Comparison of ENCODE assay signal across 26 cellular contexts in genomic region chr10:5668429-5668828, GRCh38. TPM values are rescaled to one million over a fixed set of nuclear protein-coding genes. Genes with fewer than 3 reads are reported as not detected.
DNase-seq lines count a peak whose midpoint lies in the region; ATAC-seq and TF ChIP-seq lines count a peak whose summit lies in the region.
"Had no signal": no experiment of that assay in that cellular context is flagged by ENCODE, and none has a peak within 500 bp of the region (broad histone marks: within the 10 kb centered on the region; RNA-seq: fewer than 3 reads in every experiment).

No MANE protein-coding gene starts in this region.

- H3K9me3 ChIP-seq in right lobe of liver = no peaks in the 10 kb centered on the region
- H3K9me3 ChIP-seq: BE2C, Peyer's patch had no signal

- H3K27me3 Mint-ChIP-seq in brain (peaks cover 20% of the 10 kb centered on the region), T-cell (peaks cover 0 to 3% of the 10 kb centered on the region in 2 donors)
- peaks cover 0 to 10% (median 0%) of the 10 kb centered on the region in 5 donors for H3K27me3 Mint-ChIP-seq in naive thymus-derived CD8-positive, alpha-beta T cell

- no peaks in the 10 kb centered on the region for H3K27me3 ChIP-seq in right lobe of liver
- H3K27me3 ChIP-seq: BE2C, Peyer's patch had no signal

- TF ChIP-seq POLR2A in right lobe of liver (IDR thresholded peaks at IDR 0.05) = no peak

- ATAC-seq in right lobe of liver (peak; percentile 4 to 59 (median 52)), GM18861 (IDR thresholded peaks at IDR 0.05; ENCODE audit: unreplicated experiment) (no peak), T-cell (replicated peaks in 1 of 4) (no peak)
- ATAC-seq in naive thymus-derived CD8-positive, alpha-beta T cell = no peak
- ATAC-seq: GM23338 had no signal

- no peak overlapping the region for H3K27ac ChIP-seq in right lobe of liver
- H3K27ac ChIP-seq: Peyer's patch had no signal

- POLR2A ChIA-PET in naive thymus-derived CD8-positive, alpha-beta T cell (lab: Charles Lee) = no interaction called here
- POLR2A ChIA-PET in T-cell (lab: Charles Lee) = no interaction called here

- peaks cover 0 to 32% (median 14%) of the 10 kb centered on the region in 4 donors for H3K4me1 ChIP-seq in right lobe of liver
- H3K4me1 ChIP-seq: BE2C had no signal

- H3K36me3 ChIP-seq in right lobe of liver = no peaks in the 10 kb centered on the region
- H3K36me3 ChIP-seq: BE2C, Peyer's patch had no signal

- DNase-seq in DMS53 treated with DMSO at 0.1 percent for 48 hours (lab: John Stamatoyannopoulos, UW; ENCODE audit: unreplicated experiment) (peak; percentile 63), NCI-H69 (lab: John Stamatoyannopoulos, UW) (peak; percentile 24), right lobe of liver (no peak), NAMALWA (ENCODE audit: low spot score) (no peak), T-cell (no peak)
- DNase-seq in naive thymus-derived CD8-positive, alpha-beta T cell = no peak
- DNase-seq: BE2C, Calu3, H9, HFFc6, IMR-90, KG1, MM.1S, NCI-H1048, NCI-H1417 treated with DMSO at 0.1 percent for 48 hours, NCI-H187 treated with DMSO at 0.1 percent for 48 hours, NCI-H2171 treated with DMSO at 0.1 percent for 48 hours, NCI-H345, NCI-H510A treated with DMSO at 0.1 percent for 48 hours, NCI-H748 treated with DMSO at 0.1 percent for 48 hours, Peyer's patch, SHP77 treated with DMSO at 0.1 percent for 48 hours had no signal

- CTCF ChIA-PET in T-cell (lab: Charles Lee) = interaction anchor here in 1 of 2 donors (1.0 kb wide), 1 partner anchor 11 kb away, joined by 4 read pairs; no protein-coding TSS in a partner anchor

- intact Hi-C loops in right lobe of liver (cut with DNase I) = no loop called here

- 39% methylated on average over 3 of the region's 4 CpGs for WGBS in right lobe of liver (ENCODE audit: insufficient coverage, low coverage, low lambda C conversion rate, missing lambda C conversion rate)

- peaks cover 0 to 13% (median 4%) of the 10 kb centered on the region in 5 experiments for H3K9me3 Mint-ChIP-seq in brain
- H3K9me3 Mint-ChIP-seq in naive thymus-derived CD8-positive, alpha-beta T cell = peaks cover 0 to 9% (median 1%) of the 10 kb centered on the region in 9 donors
- peaks cover 0 to 8% (median 0%) of the 10 kb centered on the region in 3 donors for H3K9me3 Mint-ChIP-seq in T-cell
- H3K9me3 Mint-ChIP-seq: GM23338 had no signal

- TF ChIP-seq CTCF in brain (conservative IDR thresholded peaks at IDR 0.05) = no peak
- TF ChIP-seq CTCF in right lobe of liver (IDR thresholded peaks at IDR 0.05) = no peak

- H3K27ac Mint-ChIP-seq in brain (no peak overlapping the region), T-cell (no peak overlapping the region)
- no peak overlapping the region for H3K27ac Mint-ChIP-seq in naive thymus-derived CD8-positive, alpha-beta T cell
- H3K27ac Mint-ChIP-seq: CD14-positive monocyte, GM23338, H9, HFFc6 had no signal

- peak overlapping the region in 3 of 5 experiments; percentile 68 to 87 (median 72) for H3K4me3 Mint-ChIP-seq in brain
- H3K4me3 Mint-ChIP-seq in naive thymus-derived CD8-positive, alpha-beta T cell = no peak overlapping the region
- H3K4me3 Mint-ChIP-seq in T-cell = no peak overlapping the region
- H3K4me3 Mint-ChIP-seq: CD14-positive monocyte, HFFc6 had no signal

- H3K36me3 Mint-ChIP-seq in brain (no peaks in the 10 kb centered on the region), T-cell (no peaks in the 10 kb centered on the region)
- H3K36me3 Mint-ChIP-seq in naive thymus-derived CD8-positive, alpha-beta T cell = no peaks in the 10 kb centered on the region
- H3K36me3 Mint-ChIP-seq: CD14-positive monocyte had no signal

- no peak overlapping the region for H3K4me3 ChIP-seq in right lobe of liver
- H3K4me3 ChIP-seq: GM23338, Peyer's patch had no signal

- H3K4me1 Mint-ChIP-seq in brain (peaks cover 40% of the 10 kb centered on the region), T-cell (peaks cover 23 to 33% (median 23%) of the 10 kb centered on the region in 3 donors)
- peaks cover 11 to 23% (median 21%) of the 10 kb centered on the region in 4 donors for H3K4me1 Mint-ChIP-seq in naive thymus-derived CD8-positive, alpha-beta T cell

RNA-seq across cellular contexts. Expression of gene ASB13, which starts 2.0 kb away (rescaled TPM):
- 13.7 TPM for polyA plus RNA-seq in brain (ENCODE audit: insufficient read depth, low read depth, low replicate concordance)
- total RNA-seq in right lobe of liver (100 to 1,000 TPM in 1 of 6 experiments, 10 to 100 TPM in 5; 19.7 to 117 (median 64.7) TPM), T-cell (10 to 100 TPM in 4 of 5 donors, 1 to 10 TPM in 1; 9.4 to 22.8 (median 14.1) TPM)
- 10 to 100 TPM; 11.5 to 18.5 TPM for total RNA-seq in naive thymus-derived CD8-positive, alpha-beta T cell
- 10 to 100 TPM; 12.5 to 23.9 (median 23.1) TPM for polyA plus RNA-seq in naive thymus-derived CD8-positive, alpha-beta T cell

RNA-seq across cellular contexts. Expression of gene TASOR2, which starts 16.2 kb away (rescaled TPM):
- 14.4 TPM for polyA plus RNA-seq in brain (ENCODE audit: insufficient read depth, low read depth, low replicate concordance)
- total RNA-seq in right lobe of liver = 10 to 100 TPM; 19.7 to 53.4 (median 29.6) TPM
- 10 to 100 TPM; 70.4 to 81.6 TPM for total RNA-seq in naive thymus-derived CD8-positive, alpha-beta T cell
- polyA plus RNA-seq in naive thymus-derived CD8-positive, alpha-beta T cell = 10 to 100 TPM; 14.1 to 17.3 (median 14.9) TPM
- total RNA-seq in T-cell = 10 to 100 TPM; 62.7 to 78.5 (median 71.7) TPM

Comparison
In these comparisons a context has a peak if more than half of its experiments do, and no peak if none do; other contexts are left out.
1. DNase-seq: peak in DMS53 treated with DMSO at 0.1 percent for 48 hours (single experiment) and NCI-H69 (single experiment); none in right lobe of liver (0 of 3), naive thymus-derived CD8-positive, alpha-beta T cell (0 of 10), NAMALWA (single experiment) and T-cell (0 of 34).
2. H3K4me3 Mint-ChIP-seq: peak in brain (3 of 5); none in naive thymus-derived CD8-positive, alpha-beta T cell (0 of 10) and T-cell (0 of 3).
3. ATAC-seq: peak in right lobe of liver (4 of 4); none in GM18861 (single experiment), naive thymus-derived CD8-positive, alpha-beta T cell (0 of 2) and T-cell (0 of 4).